1 cellular context compared by ENCODE assay signal in genomic region chr20:38093641-38094077, GRCh38.
TF ChIP-seq lines count a peak whose summit lies in the region.

No MANE protein-coding gene starts in this region.

TF ChIP-seq in HepG2, 621 proteins besides CTCF, POLR2A, EP300 and RAD21 (continued from another document and continues in another):
- TF ChIP-seq TFDP1 (CRISPR knock-in tag; IDR thresholded peaks at IDR 0.05; ENCODE audit: borderline replicate concordance), result no peak
- no peak for TF ChIP-seq E2F1 (CRISPR knock-in tag; IDR thresholded peaks at IDR 0.05)
- TF ChIP-seq ZNF557 (CRISPR knock-in tag; IDR thresholded peaks at IDR 0.05), result no peak
- no peak for TF ChIP-seq SNAI1 (CRISPR knock-in tag; IDR thresholded peaks at IDR 0.05; ENCODE audit: borderline replicate concordance)
- TF ChIP-seq ZBTB49 (CRISPR knock-in tag; IDR thresholded peaks at IDR 0.05; ENCODE audit: borderline replicate concordance), result no peak
- no peak for TF ChIP-seq STAT5B (CRISPR knock-in tag; IDR thresholded peaks at IDR 0.05)
- 0 out of 2 replicates have a peak, but pooled peaks have one; percentile 37 for TF ChIP-seq SAP130 (CRISPR knock-in tag; IDR thresholded peaks at IDR 0.05; ENCODE audit: low read depth)
- TF ChIP-seq JUN (CRISPR knock-in tag; IDR thresholded peaks at IDR 0.05), result no peak
- TF ChIP-seq ZNF710 (CRISPR knock-in tag; IDR thresholded peaks at IDR 0.05; ENCODE audit: borderline replicate concordance), result 0 out of 2 replicates have a peak, but pooled peaks have one; percentile 25
- no peak for TF ChIP-seq ZBTB2 (CRISPR knock-in tag; IDR thresholded peaks at IDR 0.05; ENCODE audit: low read depth)
- 0 out of 2 replicates have a peak, but pooled peaks have one; percentile 10 for TF ChIP-seq PBX2 (CRISPR knock-in tag; IDR thresholded peaks at IDR 0.05)
- TF ChIP-seq NFYB (CRISPR knock-in tag; IDR thresholded peaks at IDR 0.05), result no peak
- no peak for TF ChIP-seq SRSF9 (IDR thresholded peaks at IDR 0.05; ENCODE audit: borderline replicate concordance, insufficient read depth, low read depth, low read length, poor library complexity, severe bottlenecking)
- TF ChIP-seq ZNF713 (CRISPR knock-in tag; IDR thresholded peaks at IDR 0.05), result no peak
- no peak for TF ChIP-seq ZNF747 (CRISPR knock-in tag; IDR thresholded peaks at IDR 0.05; ENCODE audit: borderline replicate concordance)
- 0 out of 2 replicates have a peak, but pooled peaks have one; percentile 29 for TF ChIP-seq ZNF761 (CRISPR knock-in tag; conservative IDR thresholded peaks at IDR 0.05)
- no peak for TF ChIP-seq AKNA (CRISPR knock-in tag; IDR thresholded peaks at IDR 0.05; ENCODE audit: borderline replicate concordance)
- no peak for TF ChIP-seq NR3C1 (CRISPR knock-in tag; IDR thresholded peaks at IDR 0.05)
- no peak; the same call in 1 of the 2 replicates for TF ChIP-seq ELF1 (CRISPR knock-in tag; IDR thresholded peaks at IDR 0.05)
- TF ChIP-seq ZBTB7A (CRISPR knock-in tag; IDR thresholded peaks at IDR 0.05), result no peak
- no peak for TF ChIP-seq ELF4 (CRISPR knock-in tag; IDR thresholded peaks at IDR 0.05; ENCODE audit: borderline replicate concordance)
- TF ChIP-seq HBP1 (CRISPR knock-in tag; IDR thresholded peaks at IDR 0.05; ENCODE audit: low read depth), result 0 out of 2 replicates have a peak, but pooled peaks have one; percentile 51
- no peak for TF ChIP-seq RFX3 (CRISPR knock-in tag; IDR thresholded peaks at IDR 0.05)
- TF ChIP-seq NBN (conservative IDR thresholded peaks at IDR 0.05), result no peak
- TF ChIP-seq ZNF558 (CRISPR knock-in tag; IDR thresholded peaks at IDR 0.05; ENCODE audit: borderline replicate concordance), result no peak
- TF ChIP-seq FOXK1 (CRISPR knock-in tag; IDR thresholded peaks at IDR 0.05; ENCODE audit: borderline replicate concordance, low read depth), result peak; percentile 36; the same call in 1 of the 2 replicates
- no peak for TF ChIP-seq DNMT1 (CRISPR knock-in tag; IDR thresholded peaks at IDR 0.05)
- no peak for TF ChIP-seq NFAT5 (CRISPR knock-in tag; IDR thresholded peaks at IDR 0.05)
- 0 out of 2 replicates have a peak, but pooled peaks have one; percentile 41 for TF ChIP-seq GATA4 (IDR thresholded peaks at IDR 0.05; ENCODE audit: borderline replicate concordance, low read depth)
- peak; percentile 43; the same call in 1 of the 2 replicates for TF ChIP-seq MEF2D (CRISPR knock-in tag; IDR thresholded peaks at IDR 0.05)
- TF ChIP-seq GMEB2 (CRISPR knock-in tag; IDR thresholded peaks at IDR 0.05; ENCODE audit: low read depth), result no peak
